19 cellular contexts compared by ENCODE assay signal in the genomic region with DNA sequence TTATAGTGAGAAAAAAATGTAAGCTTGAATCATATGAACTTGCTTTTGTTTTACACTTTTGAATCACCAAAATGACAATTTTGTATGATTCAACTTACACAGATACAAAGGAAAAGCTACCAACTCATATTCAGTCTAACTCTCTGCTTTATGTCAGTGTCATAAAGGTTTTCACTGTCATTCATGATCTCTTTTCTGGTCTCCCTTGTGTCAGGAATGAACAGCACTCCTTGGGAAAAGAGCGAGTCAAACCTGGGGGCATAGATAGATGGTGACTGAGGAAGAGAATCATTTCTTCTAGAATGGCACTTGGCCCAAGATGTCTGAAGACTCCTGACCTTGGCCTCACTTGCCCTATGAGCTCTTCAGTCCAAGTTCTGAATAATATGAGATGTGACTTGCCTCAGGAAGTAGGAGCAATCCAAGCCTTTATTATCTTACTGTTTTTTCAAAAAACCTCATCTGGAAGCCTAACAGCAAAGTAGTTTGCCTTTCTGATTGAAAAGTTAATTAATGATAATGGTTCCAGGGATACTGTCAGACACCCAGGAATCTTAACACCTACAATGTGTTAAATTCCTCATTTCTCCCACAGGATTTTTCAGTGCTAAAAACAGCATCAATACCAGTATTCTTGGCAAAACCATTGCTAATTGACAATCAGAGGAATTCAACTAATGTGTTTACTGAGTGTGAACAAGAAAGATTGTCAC.
DNase-seq lines count a peak whose midpoint lies in the region; ATAC-seq, FAIRE-seq and TF ChIP-seq lines count a peak whose summit lies in the region.
"Had no signal": no experiment of that assay in that cellular context is flagged by ENCODE, and none has a peak within 500 bp of the region (broad histone marks: within the 10 kb centered on the region; RNA-seq: fewer than 3 reads in every experiment).

No MANE protein-coding gene starts in this region.

- CTCF ChIA-PET in HCT116 (lab: Charles Lee) = no interaction called here

- no peak overlapping the region for H3K9ac ChIP-seq in HCT116 (ENCODE audit: low read length)

- no peaks in the 10 kb centered on the region for H3K9me2 ChIP-seq in HCT116 (ENCODE audit: insufficient read depth)

- no peak overlapping the region for H3K4me3 ChIP-seq in HCT116 (replicated peaks in 1 of 2; ENCODE audit: low read depth in 1 of 2, low read length in 2 of 2)
- H3K4me3 ChIP-seq in esophagus muscularis mucosa = no peak overlapping the region
- peak overlapping the region; percentile 22 for H3K4me3 ChIP-seq in left ventricle myocardium inferior
- H3K4me3 ChIP-seq in gastrocnemius medialis = no peak overlapping the region
- no peak overlapping the region for H3K4me3 ChIP-seq in small intestine (ENCODE audit: low read depth in 1 of 2, low read length in 2 of 2)

- TF ChIP-seq EP300 in esophagus muscularis mucosa (IDR thresholded peaks at IDR 0.05) = no peak

- H4K20me1 ChIP-seq in HCT116 (ENCODE audit: insufficient read depth) = no peaks in the 10 kb centered on the region

- no peaks in the 10 kb centered on the region for H3K4me1 ChIP-seq in HCT116 (ENCODE audit: control insufficient read depth in 1 of 2, insufficient read depth in 2 of 2, low read length in 2 of 2)
- peaks cover 0 to 23% (median 12%) of the 10 kb centered on the region in 4 donors for H3K4me1 ChIP-seq in esophagus muscularis mucosa
- peaks cover 10% of the 10 kb centered on the region for H3K4me1 ChIP-seq in left ventricle myocardium inferior
- peaks cover 37 to 43% of the 10 kb centered on the region in 2 donors for H3K4me1 ChIP-seq in gastrocnemius medialis
- no peaks in the 10 kb centered on the region for H3K4me1 ChIP-seq in small intestine (ENCODE audit: control insufficient read depth in 2 of 2, insufficient read depth in 1 of 2, low read depth in 1 of 2, low read length in 1 of 2)

- TF ChIP-seq RAD21 in HCT116 (IDR thresholded peaks at IDR 0.05; ENCODE audit: low read depth) = no peak

- no peaks in the 10 kb centered on the region for H3K27me3 ChIP-seq in HCT116 (ENCODE audit: insufficient read depth, low read length)
- no peaks in the 10 kb centered on the region for H3K27me3 ChIP-seq in esophagus muscularis mucosa
- no peaks in the 10 kb centered on the region for H3K27me3 ChIP-seq in left ventricle myocardium inferior (ENCODE audit: low read depth)
- no peaks in the 10 kb centered on the region for H3K27me3 ChIP-seq in gastrocnemius medialis
- no peaks in the 10 kb centered on the region for H3K27me3 ChIP-seq in small intestine (ENCODE audit: control insufficient read depth in 2 of 2, insufficient read depth in 2 of 2, low read length in 2 of 2)

- H3K4me2 ChIP-seq in HCT116 (ENCODE audit: low read length) = no peak overlapping the region

- ATAC-seq in HCT116 (no peak), gastrocnemius medialis (peak in 1 of 2 donors; percentile 9), HG03460 (IDR thresholded peaks at IDR 0.05; ENCODE audit: unreplicated experiment) (no peak)
- ATAC-seq: Panc1 had no signal

- H3K36me3 ChIP-seq in HCT116 (ENCODE audit: control insufficient read depth in 1 of 2, insufficient read depth in 2 of 2, low read length in 2 of 2) = no peaks in the 10 kb centered on the region
- no peaks in the 10 kb centered on the region for H3K36me3 ChIP-seq in esophagus muscularis mucosa
- H3K36me3 ChIP-seq in left ventricle myocardium inferior = no peaks in the 10 kb centered on the region
- H3K36me3 ChIP-seq in gastrocnemius medialis = no peaks in the 10 kb centered on the region
- H3K36me3 ChIP-seq in small intestine (ENCODE audit: control insufficient read depth in 2 of 2, insufficient read depth in 2 of 2, low read length in 2 of 2) = no peaks in the 10 kb centered on the region

- no peak for TF ChIP-seq POLR2A in HCT116 (IDR thresholded peaks at IDR 0.05; ENCODE audit: borderline replicate concordance, extremely low read depth, insufficient read depth, insufficient read length)
- no peak for TF ChIP-seq POLR2A in esophagus muscularis mucosa (IDR thresholded peaks at IDR 0.05; ENCODE audit: low read depth)
- TF ChIP-seq POLR2A in gastrocnemius medialis (IDR thresholded peaks at IDR 0.05) = no peak

- no peaks in the 10 kb centered on the region for H3K9me3 ChIP-seq in HCT116 (ENCODE audit: control insufficient read depth in 1 of 2, insufficient read depth in 1 of 2, low read depth in 1 of 2, low read length in 2 of 2)
- H3K9me3 ChIP-seq in esophagus muscularis mucosa = peaks cover 0 to 4% (median 0%) of the 10 kb centered on the region in 4 donors
- no peaks in the 10 kb centered on the region for H3K9me3 ChIP-seq in left ventricle myocardium inferior (replicated peaks)
- no peaks in the 10 kb centered on the region for H3K9me3 ChIP-seq in gastrocnemius medialis
- H3K9me3 ChIP-seq in small intestine (ENCODE audit: control insufficient read depth, low read depth) = no peaks in the 10 kb centered on the region

- in situ Hi-C loops in gastrocnemius medialis (cut with MboI; ENCODE audit: low sequenced_read_pairs in 4 of 4) = no loop called here

- no peak overlapping the region for H3K27ac ChIP-seq in HCT116 (ENCODE audit: low read depth, low read length)
- H3K27ac ChIP-seq in esophagus muscularis mucosa (replicated peaks in 1 of 4) = peak overlapping the region; percentile 23 to 49 (median 38)
- peak overlapping the region; percentile 89 for H3K27ac ChIP-seq in left ventricle myocardium inferior (replicated peaks)
- peak overlapping the region; percentile 68 to 92 (median 82) for H3K27ac ChIP-seq in gastrocnemius medialis
- no peak overlapping the region for H3K27ac ChIP-seq in small intestine (ENCODE audit: low read depth in 1 of 2, low read length in 1 of 2)

- POLR2A ChIA-PET in HCT116 (lab: Charles Lee) = no interaction called here

- RAD21 ChIA-PET in HCT116 (lab: Charles Lee; ENCODE audit: low non-redundant PET in 1 of 2, low total read pairs in 2 of 2, uncharacterized antibody in 2 of 2, unreplicated experiment in 2 of 2) = no interaction called here

- intact Hi-C loops in HCT116 (cut with micrococcal nuclease) = no loop called here
- intact Hi-C loops in esophagus muscularis mucosa (cut with DNase I) = no loop called here
- intact Hi-C loops in left ventricle myocardium inferior (cut with micrococcal nuclease) = loop anchor here (10.0 kb wide), 1 partner anchor 695 kb away; a partner anchor contains a TSS
- intact Hi-C loops in gastrocnemius medialis (cut with DNase I; ENCODE audit: low total_unique reads) = loop anchor here (5.0 kb wide), 2 partner anchors 53 to 347 kb away; no protein-coding TSS in a partner anchor

- no peak for DNase-seq in HCT116 (ENCODE audit: low read depth, low spot score)
- no peak for DNase-seq in esophagus muscularis mucosa (ENCODE audit: extremely low spot score)
- DNase-seq in left ventricle myocardium inferior = no peak
- no peak for DNase-seq in gastrocnemius medialis
- no peak for DNase-seq in small intestine
- DNase-seq in NCI-H82 treated with DMSO at 0.1 percent for 48 hours (lab: John Stamatoyannopoulos, UW; ENCODE audit: unreplicated experiment) = no peak
- DNase-seq: ACHN; Calu3; CD4-positive, alpha-beta T cell; DMS79; GOT3; KBM-7; NCI-H1092; NCI-H69; SHP77 had no signal

- no peaks in the 10 kb centered on the region for H3K79me2 ChIP-seq in HCT116 (ENCODE audit: insufficient read depth, low read length)

- no peak for FAIRE-seq in small intestine (lab: Jason Lieb, UNC)
- FAIRE-seq: G401.6, GM12891 had no signal

- 92% methylated on average over 1 of the region's 1 CpG for WGBS in esophagus muscularis mucosa
- WGBS in small intestine, 3 donors = 87 to 89% (median 88%) methylated on average over 1 of the region's 1 CpG

- TF ChIP-seq CTCF in HCT116 (IDR thresholded peaks at IDR 0.05 in 2 of 3, conservative IDR thresholded peaks at IDR 0.05 in 1 of 3; ENCODE audit: borderline replicate concordance in 1 of 3, insufficient read depth in 1 of 3, low read depth in 2 of 3, low read length in 2 of 3) (no peak), esophagus muscularis mucosa (IDR thresholded peaks at IDR 0.05) (no peak), left ventricle myocardium inferior (IDR thresholded peaks at IDR 0.05; ENCODE audit: borderline replicate concordance) (peak; percentile 15), gastrocnemius medialis (IDR thresholded peaks at IDR 0.05 in 4 of 5, conservative IDR thresholded peaks at IDR 0.05 in 1 of 5) (no peak)

- no TSS peak for BruUV-seq in HCT116 (replicated peaks; lab: Mats Ljungman, UMichigan)

- H2AFZ ChIP-seq in HCT116 (ENCODE audit: low read depth, low read length, poor library complexity, severe bottlenecking) = peak overlapping the region; percentile 9

TF ChIP-seq in HCT116, 20 proteins besides CTCF, POLR2A, EP300 and RAD21:
- TF ChIP-seq ZFX (IDR thresholded peaks at IDR 0.05) = no peak

Comparison
In these comparisons a context has a peak if more than half of its experiments do, and no peak if none do; other contexts are left out.
1. H3K27ac ChIP-seq: peak in esophagus muscularis mucosa (4 of 4), left ventricle myocardium inferior (single experiment) and gastrocnemius medialis (4 of 4); none in HCT116 (single experiment) and small intestine (0 of 2).
2. intact Hi-C loops: an anchor here in left ventricle myocardium inferior (10.0 kb wide) and gastrocnemius medialis (5.0 kb wide); none called in HCT116 and esophagus muscularis mucosa.